ENCODE assay signal across 29 cellular contexts in genomic region chr1:180969429-180969828, GRCh38. TPM values are rescaled to one million over a fixed set of nuclear protein-coding genes. Genes with fewer than 3 reads are reported as not detected.
A peak's percentile ranks its signal among the peaks of the same experiment; 100 is the strongest.
DNase-seq lines count a peak whose midpoint lies in the region; ATAC-seq and TF ChIP-seq lines count a peak whose summit lies in the region.
"Had no signal": no experiment of that assay in that cellular context is flagged by ENCODE, and none has a peak within 500 bp of the region (broad histone marks: within the 10 kb centered on the region; RNA-seq: fewer than 3 reads in every experiment).

No MANE protein-coding gene starts in this region.

- no peaks in the 10 kb centered on the region for H3K27me3 Mint-ChIP-seq in T-helper 2 cell treated with Interferon-gamma antibody and Interleukin-4, amounts not matched to agents 5 μg/mL and 100 μg/mL, for 36 hours (ENCODE audit: low read depth)
- no peaks in the 10 kb centered on the region for H3K27me3 Mint-ChIP-seq in central memory CD8-positive, alpha-beta T cell
- no peaks in the 10 kb centered on the region for H3K27me3 Mint-ChIP-seq in activated CD4-positive, alpha-beta memory T cell treated with anti-CD3 and anti-CD28 coated beads for 36 hours
- H3K27me3 Mint-ChIP-seq: activated T-cell treated with anti-CD3 and anti-CD28 coated beads, Interleukin-2, amount 50 U/mL, for 24 hours; type B pancreatic cell had no signal

- TF ChIP-seq POLR2A in NB4 (IDR thresholded peaks at IDR 0.05; ENCODE audit: extremely low read depth, insufficient read length) (no peak), gastrocnemius medialis (IDR thresholded peaks at IDR 0.05) (no peak)

- H3K4me3 ChIP-seq in NB4 (ENCODE audit: low read depth, low read length): no peak overlapping the region
- no peak overlapping the region for H3K4me3 ChIP-seq in gastrocnemius medialis
- H3K4me3 ChIP-seq: lung, mucosa of descending colon, smooth muscle cell had no signal

- POLR2A ChIA-PET in activated CD4-positive, alpha-beta memory T cell treated with anti-CD3 and anti-CD28 coated beads for 36 hours (lab: Charles Lee): no interaction called here

- CTCF ChIA-PET in activated CD4-positive, alpha-beta memory T cell treated with anti-CD3 and anti-CD28 coated beads for 36 hours (lab: Charles Lee): no interaction called here

- H3K9me3 Mint-ChIP-seq in T-helper 2 cell treated with Interferon-gamma antibody and Interleukin-4, amounts not matched to agents 5 μg/mL and 100 μg/mL, for 36 hours: no peaks in the 10 kb centered on the region
- no peaks in the 10 kb centered on the region for H3K9me3 Mint-ChIP-seq in central memory CD8-positive, alpha-beta T cell
- no peaks in the 10 kb centered on the region for H3K9me3 Mint-ChIP-seq in activated CD4-positive, alpha-beta memory T cell treated with anti-CD3 and anti-CD28 coated beads for 36 hours
- H3K9me3 Mint-ChIP-seq: activated T-cell treated with anti-CD3 and anti-CD28 coated beads, Interleukin-2, amount 50 U/mL, for 24 hours; nephron progenitor cell; type B pancreatic cell had no signal

- peak overlapping the region; percentile 84 to 87 (median 86) for H3K27ac ChIP-seq in gastrocnemius medialis
- H3K27ac ChIP-seq: VCaP had no signal

- in situ Hi-C loops in gastrocnemius medialis (cut with MboI; ENCODE audit: low sequenced_read_pairs in 4 of 4): no loop called here

- no peaks in the 10 kb centered on the region for H3K9me3 ChIP-seq in gastrocnemius medialis
- H3K9me3 ChIP-seq: mucosa of descending colon had no signal

- peak overlapping the region; percentile 53 for H3K27ac Mint-ChIP-seq in T-helper 2 cell treated with Interferon-gamma antibody and Interleukin-4, amounts not matched to agents 5 μg/mL and 100 μg/mL, for 36 hours
- H3K27ac Mint-ChIP-seq in central memory CD8-positive, alpha-beta T cell (ENCODE audit: low read depth): peak overlapping the region; percentile 53
- H3K27ac Mint-ChIP-seq in activated CD4-positive, alpha-beta memory T cell treated with anti-CD3 and anti-CD28 coated beads for 36 hours: no peak overlapping the region
- H3K27ac Mint-ChIP-seq: activated T-cell treated with anti-CD3 and anti-CD28 coated beads, Interleukin-2, amount 50 U/mL, for 24 hours; nephron progenitor cell; type B pancreatic cell had no signal

- intact Hi-C loops in gastrocnemius medialis (cut with DNase I; ENCODE audit: low total_unique reads): loop anchor here (2.0 kb wide), 2 partner anchors 15 to 53 kb away; partner anchors contain the start of gene STX6
- intact Hi-C loops in activated CD4-positive, alpha-beta memory T cell treated with anti-CD3 and anti-CD28 coated beads for 36 hours (cut with micrococcal nuclease): no loop called here

- TF ChIP-seq CTCF in NB4 (IDR thresholded peaks at IDR 0.05; ENCODE audit: low read depth, low read length) (no peak), gastrocnemius medialis (IDR thresholded peaks at IDR 0.05 in 4 of 5, conservative IDR thresholded peaks at IDR 0.05 in 1 of 5) (no peak)

- H3K4me1 Mint-ChIP-seq in T-helper 2 cell treated with Interferon-gamma antibody and Interleukin-4, amounts not matched to agents 5 μg/mL and 100 μg/mL, for 36 hours (ENCODE audit: low read depth): peaks cover 8% of the 10 kb centered on the region
- H3K4me1 Mint-ChIP-seq in central memory CD8-positive, alpha-beta T cell: peaks cover 8% of the 10 kb centered on the region
- no peaks in the 10 kb centered on the region for H3K4me1 Mint-ChIP-seq in activated CD4-positive, alpha-beta memory T cell treated with anti-CD3 and anti-CD28 coated beads for 36 hours (ENCODE audit: low read depth)

- H3K36me3 ChIP-seq in gastrocnemius medialis: no peaks in the 10 kb centered on the region

- H3K36me3 Mint-ChIP-seq in T-helper 2 cell treated with Interferon-gamma antibody and Interleukin-4, amounts not matched to agents 5 μg/mL and 100 μg/mL, for 36 hours (ENCODE audit: low read depth): peaks cover 45% of the 10 kb centered on the region
- H3K36me3 Mint-ChIP-seq in central memory CD8-positive, alpha-beta T cell (ENCODE audit: insufficient read depth): peaks cover 12% of the 10 kb centered on the region
- peaks cover 38% of the 10 kb centered on the region for H3K36me3 Mint-ChIP-seq in activated CD4-positive, alpha-beta memory T cell treated with anti-CD3 and anti-CD28 coated beads for 36 hours

- H3K4me3 Mint-ChIP-seq in T-helper 2 cell treated with Interferon-gamma antibody and Interleukin-4, amounts not matched to agents 5 μg/mL and 100 μg/mL, for 36 hours: no peak overlapping the region
- no peak overlapping the region for H3K4me3 Mint-ChIP-seq in central memory CD8-positive, alpha-beta T cell
- H3K4me3 Mint-ChIP-seq in activated CD4-positive, alpha-beta memory T cell treated with anti-CD3 and anti-CD28 coated beads for 36 hours: no peak overlapping the region
- H3K4me3 Mint-ChIP-seq: activated T-cell treated with anti-CD3 and anti-CD28 coated beads, Interleukin-2, amount 50 U/mL, for 24 hours; nephron progenitor cell; type B pancreatic cell had no signal

- no peak for ATAC-seq in central memory CD8-positive, alpha-beta T cell (replicated peaks; ENCODE audit: extremely low read depth, poor library complexity, severe bottlenecking)
- ATAC-seq in gastrocnemius medialis: peak; percentile 23 to 66
- no peak for ATAC-seq in HG03520 (IDR thresholded peaks at IDR 0.05; ENCODE audit: unreplicated experiment)
- ATAC-seq: mucosa of descending colon, SK-N-SH treated with all-trans-retinoic acid at 6 μM for 48 hours had no signal

- H3K27me3 ChIP-seq in gastrocnemius medialis: no peaks in the 10 kb centered on the region

- DNase-seq in T-helper 2 cell treated with Interferon-gamma antibody and Interleukin-4, amounts not matched to agents 5 μg/mL and 100 μg/mL, for 36 hours (ENCODE audit: low spot score): no peak
- no peak for DNase-seq in T-helper 2 cell
- peak; percentile 61 for DNase-seq in NB4 (ENCODE audit: low read depth)
- DNase-seq in central memory CD8-positive, alpha-beta T cell (ENCODE audit: low spot score in 2 of 2): no peak
- peak in 1 of 2 donors; percentile 64 for DNase-seq in gastrocnemius medialis
- DNase-seq in activated CD4-positive, alpha-beta memory T cell treated with anti-CD3 and anti-CD28 coated beads for 36 hours: no peak
- DNase-seq in RKO (ENCODE audit: low spot score): no peak
- DNase-seq: activated CD4-positive, alpha-beta T cell treated with anti-CD3 and anti-CD28 coated beads for 48 hours; activated T-cell treated with anti-CD3 and anti-CD28 coated beads, Interleukin-2, amount 50 U/mL, for 24 hours; COR-L47; DMS53; effector CD8-positive, alpha-beta T cell; erythroblast; GDM1; HCEC 1CT; head of caudate nucleus; kidney glomerular epithelial cell; mucosa of descending colon; NCI-H2171; NCI-H524; nephron progenitor cell; retina; substantia nigra had no signal

- peaks cover 54 to 57% of the 10 kb centered on the region in 2 donors for H3K4me1 ChIP-seq in gastrocnemius medialis

RNA-seq across cellular contexts. Expression of gene STX6, which starts 53.2 kb away (rescaled TPM):
- 1 to 10 TPM; 5.1 to 9.3 (median 6.5) TPM for total RNA-seq in gastrocnemius medialis
- total RNA-seq in activated CD4-positive, alpha-beta memory T cell treated with anti-CD3 and anti-CD28 coated beads for 36 hours: 10 to 100 TPM; 18.8 to 19.4 TPM

RNA-seq across cellular contexts. Expression of gene KIAA1614, which starts 56.7 kb away (rescaled TPM):
- total RNA-seq in gastrocnemius medialis: 1 to 10 TPM in 3 of 4 donors, under 1 TPM in 1; 0.51 to 3.3 (median 1.3) TPM
- total RNA-seq in activated CD4-positive, alpha-beta memory T cell treated with anti-CD3 and anti-CD28 coated beads for 36 hours: not detected

Comparison
In these comparisons a context has a peak if more than half of its experiments do, and no peak if none do; other contexts are left out.
1. ATAC-seq: peak in gastrocnemius medialis (2 of 2); none in central memory CD8-positive, alpha-beta T cell (single experiment) and HG03520 (single experiment).